In genomic region chr15:29773816-29774215, GRCh38 we compare ENCODE assay signal across 15 cellular contexts. TPM values are rescaled to one million over a fixed set of nuclear protein-coding genes. Genes with fewer than 3 reads are reported as not detected.
"Had no signal": no experiment of that assay in that cellular context is flagged by ENCODE, and none has a peak within 500 bp of the region (broad histone marks: within the 10 kb centered on the region; RNA-seq: fewer than 3 reads in every experiment).

No MANE protein-coding gene starts in this region.

- FAIRE-seq: endothelial cell of umbilical vein, frontal cortex had no signal

- ATAC-seq: activated CD4-positive, CD25-positive, alpha-beta regulatory T cell treated with anti-CD3 and anti-CD28 coated beads, Interleukin-2, amount 50 U/mL, for 24 hours had no signal

- H3K27ac Mint-ChIP-seq: activated naive CD8-positive, alpha-beta T cell treated with anti-CD3 and anti-CD28 coated beads for 36 hours; T-helper 2 cell treated with Interferon-gamma antibody and Interleukin-4, amounts not matched to agents 5 μg/mL and 100 μg/mL, for 36 hours had no signal

- DNase-seq: activated CD4-positive, alpha-beta T cell treated with anti-CD3 and anti-CD28 coated beads, Interleukin-2, amount 50 U/mL, for 48 hours; activated gamma-delta T cell treated with Interleukin-2 at 50 U/mL for 16 hours; activated naive CD8-positive, alpha-beta T cell treated with anti-CD3 and anti-CD28 coated beads for 36 hours; activated T-cell treated with anti-CD3 and anti-CD28 coated beads, Interleukin-2, amount 50 U/mL, for 48 hours; colonic mucosa; effector CD4-positive, alpha-beta T cell; midbrain; thyroid gland; uterus had no signal

- H3K9me3 Mint-ChIP-seq: activated naive CD8-positive, alpha-beta T cell treated with anti-CD3 and anti-CD28 coated beads for 36 hours; T-helper 2 cell treated with Interferon-gamma antibody and Interleukin-4, amounts not matched to agents 5 μg/mL and 100 μg/mL, for 36 hours had no signal

- H3K4me3 ChIP-seq: cardiac muscle cell, colonic mucosa, skin epidermis, thyroid gland, uterus had no signal

- H3K36me3 Mint-ChIP-seq: activated naive CD8-positive, alpha-beta T cell treated with anti-CD3 and anti-CD28 coated beads for 36 hours had no signal

- H3K4me3 Mint-ChIP-seq: activated naive CD8-positive, alpha-beta T cell treated with anti-CD3 and anti-CD28 coated beads for 36 hours; T-helper 2 cell treated with Interferon-gamma antibody and Interleukin-4, amounts not matched to agents 5 μg/mL and 100 μg/mL, for 36 hours had no signal

- H3K4me1 Mint-ChIP-seq: activated naive CD8-positive, alpha-beta T cell treated with anti-CD3 and anti-CD28 coated beads for 36 hours had no signal

RNA-seq across cellular contexts. Expression of gene TJP1, which starts 48.5 kb away (rescaled TPM):
- total RNA-seq: activated naive CD8-positive, alpha-beta T cell treated with anti-CD3 and anti-CD28 coated beads for 36 hours had no signal
